12 cellular contexts compared by ENCODE assay signal in genomic region chr15:89203705-89204273, GRCh38. TPM values are rescaled to one million over a fixed set of nuclear protein-coding genes. Genes with fewer than 3 reads are reported as not detected.
A peak's percentile ranks its signal among the peaks of the same experiment; 100 is the strongest.
DNase-seq lines count a peak whose midpoint lies in the region; ATAC-seq, FAIRE-seq and TF ChIP-seq lines count a peak whose summit lies in the region.
"Had no signal": no experiment of that assay in that cellular context is flagged by ENCODE, and none has a peak within 500 bp of the region (broad histone marks: within the 10 kb centered on the region; RNA-seq: fewer than 3 reads in every experiment).

No MANE protein-coding gene starts in this region.

- H3K36me3 ChIP-seq in CD4-positive, CD25-positive, alpha-beta regulatory T cell (ENCODE audit: control insufficient read depth, insufficient read depth, low read length) = peaks cover 8% of the 10 kb centered on the region
- H3K36me3 ChIP-seq in small intestine (ENCODE audit: control insufficient read depth in 2 of 2, insufficient read depth in 2 of 2, low read length in 2 of 2) (peaks cover 0 to 4% of the 10 kb centered on the region in 2 donors), upper lobe of left lung (peaks cover 3 to 27% (median 10%) of the 10 kb centered on the region in 4 donors)
- H3K36me3 ChIP-seq: cardiac muscle cell had no signal

- no peak for TF ChIP-seq POLR2A in upper lobe of left lung (IDR thresholded peaks at IDR 0.05)

- H3K27ac Mint-ChIP-seq in CD4-positive, CD25-positive, alpha-beta regulatory T cell = peak overlapping the region in 2 of 3 donors; percentile 53 to 61
- peak overlapping the region; percentile 30 to 91 (median 78) for H3K27ac Mint-ChIP-seq in immature natural killer cell

- H3K4me3 ChIP-seq in CD4-positive, CD25-positive, alpha-beta regulatory T cell (ENCODE audit: low read depth, low read length) = no peak overlapping the region
- no peak overlapping the region for H3K4me3 ChIP-seq in small intestine (ENCODE audit: low read depth in 1 of 2, low read length in 2 of 2)
- no peak overlapping the region for H3K4me3 ChIP-seq in upper lobe of left lung
- H3K4me3 ChIP-seq: BLaER1, cardiac muscle cell had no signal

- no peaks in the 10 kb centered on the region for H3K27me3 Mint-ChIP-seq in CD4-positive, CD25-positive, alpha-beta regulatory T cell
- peaks cover 8 to 12% (median 9%) of the 10 kb centered on the region in 3 donors for H3K27me3 Mint-ChIP-seq in immature natural killer cell (ENCODE audit: low read depth in 3 of 3)

- H3K36me3 Mint-ChIP-seq in CD4-positive, CD25-positive, alpha-beta regulatory T cell = peaks cover 14% of the 10 kb centered on the region
- H3K36me3 Mint-ChIP-seq in immature natural killer cell = peaks cover 0 to 23% (median 0%) of the 10 kb centered on the region in 3 donors

- peak; percentile 62 to 66 for ATAC-seq in CD4-positive, CD25-positive, alpha-beta regulatory T cell (ENCODE audit: low read depth in 2 of 2)
- ATAC-seq in GM21825 (IDR thresholded peaks at IDR 0.05; ENCODE audit: unreplicated experiment) (no peak), HG03097 (IDR thresholded peaks at IDR 0.05; ENCODE audit: low FRiP score, unreplicated experiment) (no peak), upper lobe of left lung (ENCODE audit: low FRiP score in 2 of 2) (no peak)

- H3K27me3 ChIP-seq in CD4-positive, CD25-positive, alpha-beta regulatory T cell (ENCODE audit: control insufficient read depth, insufficient read depth, low read length) = no peaks in the 10 kb centered on the region
- H3K27me3 ChIP-seq in small intestine (ENCODE audit: control insufficient read depth in 2 of 2, insufficient read depth in 2 of 2, low read length in 2 of 2) (no peaks in the 10 kb centered on the region), upper lobe of left lung (no peaks in the 10 kb centered on the region)
- H3K27me3 ChIP-seq: BLaER1, cardiac muscle cell had no signal

- peaks cover 4 to 38% (median 21%) of the 10 kb centered on the region in 4 donors for H3K4me1 Mint-ChIP-seq in CD4-positive, CD25-positive, alpha-beta regulatory T cell
- H3K4me1 Mint-ChIP-seq in immature natural killer cell = peaks cover 40 to 55% of the 10 kb centered on the region in 2 donors

- FAIRE-seq in small intestine (lab: Jason Lieb, UNC) = no peak

- WGBS in small intestine, 3 donors = 28 to 56% (median 51%) methylated on average over 2 of the region's 2 CpGs
- WGBS in upper lobe of left lung, 2 donors = 46 to 50% methylated on average over 2 of the region's 2 CpGs

- no peak overlapping the region for H3K4me3 Mint-ChIP-seq in CD4-positive, CD25-positive, alpha-beta regulatory T cell
- peak overlapping the region; percentile 42 to 74 (median 71) for H3K4me3 Mint-ChIP-seq in immature natural killer cell

- peaks cover 15% of the 10 kb centered on the region for H3K4me1 ChIP-seq in CD4-positive, CD25-positive, alpha-beta regulatory T cell (ENCODE audit: control insufficient read depth, insufficient read depth, low read length, poor library complexity, severe bottlenecking)
- H3K4me1 ChIP-seq in small intestine (ENCODE audit: control insufficient read depth in 2 of 2, insufficient read depth in 1 of 2, low read depth in 1 of 2, low read length in 1 of 2) (no peaks in the 10 kb centered on the region), upper lobe of left lung (peaks cover 2 to 7% (median 5%) of the 10 kb centered on the region in 4 donors)

- H3K27ac ChIP-seq in CD4-positive, CD25-positive, alpha-beta regulatory T cell (ENCODE audit: insufficient read depth, low read length, poor library complexity, severe bottlenecking) = no peak overlapping the region
- H3K27ac ChIP-seq in small intestine (ENCODE audit: low read depth in 1 of 2, low read length in 1 of 2) (no peak overlapping the region), upper lobe of left lung (no peak overlapping the region)
- H3K27ac ChIP-seq: BLaER1, cardiac muscle cell had no signal

- H3K9me3 ChIP-seq in CD4-positive, CD25-positive, alpha-beta regulatory T cell (ENCODE audit: control insufficient read depth in 2 of 2, low read length in 2 of 2) = no peaks in the 10 kb centered on the region
- H3K9me3 ChIP-seq in small intestine (ENCODE audit: control insufficient read depth, low read depth) (no peaks in the 10 kb centered on the region), upper lobe of left lung (no peaks in the 10 kb centered on the region)
- H3K9me3 ChIP-seq: BLaER1 had no signal

- H3K9me3 Mint-ChIP-seq in CD4-positive, CD25-positive, alpha-beta regulatory T cell = no peaks in the 10 kb centered on the region
- H3K9me3 Mint-ChIP-seq in immature natural killer cell = no peaks in the 10 kb centered on the region

- in situ Hi-C loops in GM13977 (cut with MboI; ENCODE audit: low pct_unique_long_range_greater_than_20kb, low sequenced_read_pairs, unreplicated experiment) = no loop called here

- DNase-seq in CD4-positive, CD25-positive, alpha-beta regulatory T cell = peak in 1 of 3 donors; percentile 62
- DNase-seq in GM13977 (ENCODE audit: low spot score) (peak; percentile 39), immature natural killer cell (peak; percentile 51 to 62 (median 55)), small intestine (no peak), upper lobe of left lung (no peak)
- peak; percentile 14 for DNase-seq in activated CD8-positive, alpha-beta memory T cell treated with anti-CD3 and anti-CD28 coated beads, Interleukin-2, amount 50 U/mL, for 24 hours (ENCODE audit: extremely low read depth)
- DNase-seq: mesendoderm had no signal

- TF ChIP-seq CTCF in GM13977 (IDR thresholded peaks at IDR 0.05; ENCODE audit: extremely low read depth, insufficient read depth, missing control alignments) (no peak), upper lobe of left lung (IDR thresholded peaks at IDR 0.05) (no peak)

- TF ChIP-seq EP300 in upper lobe of left lung (IDR thresholded peaks at IDR 0.05) = no peak

RNA-seq across cellular contexts. Expression of gene RLBP1, which starts 17.6 kb away (rescaled TPM):
- not detected for total RNA-seq in CD4-positive, CD25-positive, alpha-beta regulatory T cell
- not detected for polyA plus RNA-seq in CD4-positive, CD25-positive, alpha-beta regulatory T cell
- polyA plus RNA-seq in immature natural killer cell (under 1 TPM in 1 of 3 donors, not detected in 2; 0.35 TPM), small intestine (under 1 TPM in 1 of 3 donors, not detected in 2; 0.60 TPM)
- total RNA-seq in upper lobe of left lung = not detected
- total RNA-seq: cardiac muscle cell had no signal
- polyA plus RNA-seq: esophagus had no signal

RNA-seq across cellular contexts. Expression of gene FANCI, which starts 40.0 kb away (rescaled TPM):
- 16.8 TPM for total RNA-seq in CD4-positive, CD25-positive, alpha-beta regulatory T cell
- 10 to 100 TPM in 2 of 4 donors, 1 to 10 TPM in 2; 7.8 to 15.9 (median 11.1) TPM for polyA plus RNA-seq in CD4-positive, CD25-positive, alpha-beta regulatory T cell
- 10 to 100 TPM in 1 of 3 donors, 1 to 10 TPM in 2; 4.1 to 14.3 (median 5.8) TPM for polyA plus RNA-seq in immature natural killer cell
- 10 to 100 TPM in 1 of 3 donors, 1 to 10 TPM in 2; 1.6 to 14.0 (median 1.8) TPM for polyA plus RNA-seq in small intestine
- 10 to 100 TPM in 1 of 6 donors, 1 to 10 TPM in 5; 5.0 to 10.9 (median 6.6) TPM for total RNA-seq in upper lobe of left lung

Comparison
In these comparisons a context has a peak if more than half of its experiments do, and no peak if none do; other contexts are left out.
1. ATAC-seq: peak in CD4-positive, CD25-positive, alpha-beta regulatory T cell (2 of 2); none in GM21825 (single experiment), HG03097 (single experiment) and upper lobe of left lung (0 of 2).
2. DNase-seq: peak in GM13977 (single experiment), activated CD8-positive, alpha-beta memory T cell treated with anti-CD3 and anti-CD28 coated beads, Interleukin-2, amount 50 U/mL, for 24 hours (single experiment) and immature natural killer cell (3 of 3); none in small intestine (single experiment) and upper lobe of left lung (0 of 2).
3. H3K4me3 Mint-ChIP-seq: peak in immature natural killer cell (5 of 5); none in CD4-positive, CD25-positive, alpha-beta regulatory T cell (0 of 4).